In the genomic region with DNA sequence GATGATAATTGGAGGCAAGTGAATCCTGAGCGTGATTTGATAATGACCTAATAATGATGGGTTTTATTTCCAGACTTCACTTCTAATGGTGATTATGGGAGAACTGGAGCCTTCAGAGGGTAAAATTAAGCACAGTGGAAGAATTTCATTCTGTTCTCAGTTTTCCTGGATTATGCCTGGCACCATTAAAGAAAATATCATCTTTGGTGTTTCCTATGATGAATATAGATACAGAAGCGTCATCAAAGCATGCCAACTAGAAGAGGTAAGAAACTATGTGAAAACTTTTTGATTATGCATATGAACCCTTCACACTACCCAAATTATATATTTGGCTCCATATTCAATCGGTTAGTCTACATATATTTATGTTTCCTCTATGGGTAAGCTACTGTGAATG, we compare ENCODE assay signal across 24 cellular contexts.
"Had no signal": no experiment of that assay in that cellular context is flagged by ENCODE, and none has a peak within 500 bp of the region (broad histone marks: within the 10 kb centered on the region; RNA-seq: fewer than 3 reads in every experiment).

No MANE protein-coding gene starts in this region.

- H3K27me3 ChIP-seq: stomach, suprapubic skin, testis, thyroid gland, tibial artery, tibial nerve, transverse colon, upper lobe of left lung, upper lobe of right lung, uterus, vagina had no signal

- H3K36me3 ChIP-seq: stomach, suprapubic skin, thoracic aorta, thyroid gland, tibial artery, tibial nerve, upper lobe of left lung, upper lobe of right lung, uterus, vagina had no signal

- DNase-seq: stimulated activated CD4-positive, alpha-beta T cell treated with anti-CD3 and anti-CD28 coated beads, Interleukin-2, amount 100 ng/mL, for 48 hours; stimulated activated CD4-positive, alpha-beta T cell treated with anti-CD3 and anti-CD28 coated beads, Interleukin-4, amount 100 ng/mL, for 1 hour; stimulated activated CD4-positive, alpha-beta T cell treated with anti-CD3 and anti-CD28 coated beads, Interleukin-4, amount 100 ng/mL, for 24 hours; stimulated activated CD4-positive, alpha-beta T cell treated with anti-CD3 and anti-CD28 coated beads, Interleukin-4, amount 100 ng/mL, for 4 hours; stimulated activated CD8-positive, alpha-beta memory T cell treated with anti-CD3 and anti-CD28 coated beads, Interleukin-4, amount 100 ng/mL, for 48 hours; stimulated activated naive B cell treated with anti-CD40 and anti-IgM and Interleukin-4, amounts not matched to agents 10 μg/mL and 1 μg/mL and 100 μg/mL, for 72 hours; stimulated activated naive CD4-positive, alpha-beta T cell; stimulated activated naive CD4-positive, alpha-beta T cell treated with Interleukin-2 at 50 U/mL for 16 hours; stimulated activated naive CD8-positive, alpha-beta T cell treated with anti-CD3 and anti-CD28 coated beads, Interleukin-15, amount 100 ng/mL, for 72 hours; stimulated activated naive CD8-positive, alpha-beta T cell treated with anti-CD3 and anti-CD28 coated beads, Interleukin-15, Interleukin-2, amounts not matched to agents 100 U/mL and 50 U/mL, for 24 hours; stomach; substantia nigra; testis; thyroid gland; tibial artery; transverse colon; trophoblast cell; upper lobe of left lung; upper lobe of right lung; uterus had no signal

- H3K4me3 ChIP-seq: stomach, suprapubic skin, testis, thoracic aorta, thyroid gland, tibial artery, tibial nerve, transverse colon, upper lobe of left lung, upper lobe of right lung, uterus, vagina had no signal
